4 cellular contexts compared by ENCODE assay signal in the genomic region with DNA sequence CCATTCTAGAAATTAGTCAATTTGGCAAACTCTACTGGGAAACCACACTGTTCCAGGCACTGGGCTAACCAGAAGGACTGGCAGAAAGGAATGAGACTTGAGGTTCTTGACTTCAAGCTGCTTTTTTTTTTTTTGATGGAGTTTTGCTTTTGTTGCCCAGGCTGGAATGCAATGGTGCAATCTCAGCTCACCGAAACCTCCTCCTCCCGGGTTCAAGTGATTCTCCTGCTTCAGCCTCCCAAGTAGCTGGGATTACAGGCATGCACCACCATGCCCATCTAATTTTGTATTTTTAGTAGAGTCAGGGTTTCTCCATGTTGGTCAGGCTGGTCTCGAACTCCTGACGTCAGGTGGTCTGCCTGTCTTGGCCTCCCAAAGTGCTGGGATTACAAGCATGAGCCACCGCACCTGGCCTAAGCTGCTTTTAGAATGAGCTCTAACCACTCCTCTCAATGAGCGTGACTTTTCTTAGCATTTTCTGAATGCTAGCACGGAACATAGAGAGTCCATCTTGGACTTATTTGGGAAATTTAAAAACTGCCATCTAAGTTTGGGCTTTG. TPM values are rescaled to one million over a fixed set of nuclear protein-coding genes. Genes with fewer than 3 reads are reported as not detected.
"Had no signal": no experiment of that assay in that cellular context is flagged by ENCODE, and none has a peak within 500 bp of the region (broad histone marks: within the 10 kb centered on the region; RNA-seq: fewer than 3 reads in every experiment).

No MANE protein-coding gene starts in this region.

RNA-seq across cellular contexts. Expression of a gene that starts 14.7 kb away (rescaled TPM):
- total RNA-seq: LHCN-M2, M059J, MCF 10A, NCI-H460 had no signal

RNA-seq across cellular contexts. Expression of a gene that starts 39.9 kb away (rescaled TPM):
- total RNA-seq: LHCN-M2, M059J, MCF 10A, NCI-H460 had no signal
